ENCODE assay signal across 26 cellular contexts in genomic region chr7:68279827-68280400, GRCh38.
"Had no signal": no experiment of that assay in that cellular context is flagged by ENCODE, and none has a peak within 500 bp of the region (broad histone marks: within the 10 kb centered on the region; RNA-seq: fewer than 3 reads in every experiment).

No MANE protein-coding gene starts in this region.

- H3K36me3 Mint-ChIP-seq: naive thymus-derived CD4-positive, alpha-beta T cell; natural killer cell treated with Interleukin-12 subunit alpha and Interleukin-12 subunit beta and Interleukin-15 and Interleukin-18, amount 100 ng/mL, for 72 hours; stimulated activated naive B cell treated with anti-CD40 and anti-IgM and Interleukin-4, amounts not matched to agents 10 μg/mL and 1 μg/mL and 100 μg/mL, for 72 hours had no signal

- H3K27ac Mint-ChIP-seq: naive thymus-derived CD4-positive, alpha-beta T cell; natural killer cell treated with Interleukin-12 subunit alpha and Interleukin-12 subunit beta and Interleukin-15 and Interleukin-18, amount 100 ng/mL, for 72 hours; stimulated activated naive B cell treated with anti-CD40 and anti-IgM and Interleukin-4, amounts not matched to agents 10 μg/mL and 1 μg/mL and 100 μg/mL, for 72 hours had no signal

- ATAC-seq: mucosa of descending colon; naive thymus-derived CD4-positive, alpha-beta T cell; natural killer cell treated with Interleukin-12 subunit alpha and Interleukin-12 subunit beta and Interleukin-15 and Interleukin-18, amount 100 ng/mL, for 72 hours; pancreas; right cardiac atrium; sciatic nerve; stimulated activated naive B cell treated with anti-CD40 and anti-IgM and Interleukin-4, amounts not matched to agents 10 μg/mL and 1 μg/mL and 100 μg/mL, for 72 hours; stimulated activated naive CD8-positive, alpha-beta T cell treated with anti-CD3 and anti-CD28 coated beads, Interleukin-15, Interleukin-2, amounts not matched to agents 100 U/mL and 50 U/mL, for 24 hours; upper lobe of right lung had no signal

- H3K4me3 Mint-ChIP-seq: naive thymus-derived CD4-positive, alpha-beta T cell; natural killer cell treated with Interleukin-12 subunit alpha and Interleukin-12 subunit beta and Interleukin-15 and Interleukin-18, amount 100 ng/mL, for 72 hours; stimulated activated naive B cell treated with anti-CD40 and anti-IgM and Interleukin-4, amounts not matched to agents 10 μg/mL and 1 μg/mL and 100 μg/mL, for 72 hours had no signal

- H3K4me1 Mint-ChIP-seq: naive thymus-derived CD4-positive, alpha-beta T cell; stimulated activated naive B cell treated with anti-CD40 and anti-IgM and Interleukin-4, amounts not matched to agents 10 μg/mL and 1 μg/mL and 100 μg/mL, for 72 hours had no signal

- H3K9me3 ChIP-seq: pancreas, prostate gland, testis, thyroid gland, upper lobe of right lung had no signal

- H3K27ac ChIP-seq: left ventricle myocardium inferior, pancreas, prostate gland, skin epidermis, stomach, testis, thyroid gland, upper lobe of right lung had no signal

- H3K27me3 ChIP-seq: pancreas, stomach, testis, thyroid gland, upper lobe of right lung had no signal

- H3K36me3 ChIP-seq: left ventricle myocardium inferior, pancreas, prostate gland, stomach, thyroid gland, upper lobe of right lung had no signal

- H3K4me3 ChIP-seq: left ventricle myocardium inferior, lung, mucosa of descending colon, pancreas, prostate gland, skin epidermis, stomach, testis, thyroid gland, upper lobe of right lung had no signal

- H3K4me1 ChIP-seq: left ventricle myocardium inferior, pancreas, prostate gland, stomach, testis, thyroid gland, upper lobe of right lung had no signal

- DNase-seq: islet precursor cell; left ventricle myocardium inferior; midbrain; mucosa of descending colon; naive thymus-derived CD4-positive, alpha-beta T cell; nucleus accumbens; pancreas; posterior cingulate gyrus; retina; right cardiac atrium; stimulated activated CD4-positive, alpha-beta T cell treated with anti-CD3 and anti-CD28 coated beads, Interleukin-12 subunit alpha, Interleukin-12 subunit beta, amount 100 ng/mL, for 4 hours; stimulated activated CD4-positive, alpha-beta T cell treated with anti-CD3 and anti-CD28 coated beads, Interleukin-15, amount 100 ng/mL, for 24 hours; stimulated activated CD4-positive, alpha-beta T cell treated with anti-CD3 and anti-CD28 coated beads, Interleukin-2, amount 100 ng/mL, for 24 hours; stimulated activated CD4-positive, alpha-beta T cell treated with anti-CD3 and anti-CD28 coated beads, Interleukin-4, amount 100 ng/mL, for 1 hour; stimulated activated naive B cell treated with anti-CD40 and anti-IgM and Interleukin-4, amounts not matched to agents 10 μg/mL and 1 μg/mL and 100 μg/mL, for 72 hours; stimulated activated naive CD8-positive, alpha-beta T cell treated with anti-CD3 and anti-CD28 coated beads, Interleukin-15, Interleukin-2, amounts not matched to agents 100 U/mL and 50 U/mL, for 24 hours; stomach; testis; thyroid gland; trophoblast cell; upper lobe of right lung had no signal

- H3K27me3 Mint-ChIP-seq: naive thymus-derived CD4-positive, alpha-beta T cell; natural killer cell treated with Interleukin-12 subunit alpha and Interleukin-12 subunit beta and Interleukin-15 and Interleukin-18, amount 100 ng/mL, for 72 hours; stimulated activated naive B cell treated with anti-CD40 and anti-IgM and Interleukin-4, amounts not matched to agents 10 μg/mL and 1 μg/mL and 100 μg/mL, for 72 hours had no signal
